In genomic region chr5:36915653-36916052, GRCh38 we compare ENCODE assay signal across 1 cellular context.
TF ChIP-seq lines count a peak whose summit lies in the region.

No MANE protein-coding gene starts in this region.

TF ChIP-seq in GM12878, 131 proteins besides CTCF, POLR2A, EP300 and RAD21 (continued from another document):
- TF ChIP-seq CEBPZ (IDR thresholded peaks at IDR 0.05; ENCODE audit: low read depth, low read length), result no peak
- no peak for TF ChIP-seq BCLAF1 (IDR thresholded peaks at IDR 0.05)
- TF ChIP-seq MYC (IDR thresholded peaks at IDR 0.05; ENCODE audit: insufficient read depth, insufficient read length, insufficient replicate concordance, low read length, severe bottlenecking), result no peak
- no peak for TF ChIP-seq ELK1 (IDR thresholded peaks at IDR 0.05; ENCODE audit: low read depth, low read length)
- TF ChIP-seq ZNF217 (IDR thresholded peaks at IDR 0.05), result no peak
- no peak for TF ChIP-seq NRF1 (conservative IDR thresholded peaks at IDR 0.05; ENCODE audit: low read depth, low read length)
- TF ChIP-seq SMAD1 (IDR thresholded peaks at IDR 0.05; ENCODE audit: low read depth, partially characterized antibody), result no peak
- no peak for TF ChIP-seq ZZZ3 (IDR thresholded peaks at IDR 0.05; ENCODE audit: control insufficient read depth, insufficient read length, low read depth)
- no peak for TF ChIP-seq EGR1 (IDR thresholded peaks at IDR 0.05; ENCODE audit: borderline replicate concordance in 1 of 2, low read depth in 2 of 2, low read length in 2 of 2)
- TF ChIP-seq HDAC2 (IDR thresholded peaks at IDR 0.05), result no peak
- TF ChIP-seq RELA (IDR thresholded peaks at IDR 0.05; ENCODE audit: borderline replicate concordance, partially characterized antibody), result no peak
- no peak for TF ChIP-seq PAX8 (IDR thresholded peaks at IDR 0.05)
- TF ChIP-seq FOXM1 (IDR thresholded peaks at IDR 0.05; ENCODE audit: low read depth, low read length), result no peak
- no peak for TF ChIP-seq STAT3 (IDR thresholded peaks at IDR 0.05; ENCODE audit: low read depth, low read length)
